Comparison of ENCODE assay signal across 8 cellular contexts in genomic region chr12:4355843-4356327, GRCh38. TPM values are rescaled to one million over a fixed set of nuclear protein-coding genes. Genes with fewer than 3 reads are reported as not detected.
DNase-seq lines count a peak whose midpoint lies in the region; ATAC-seq and TF ChIP-seq lines count a peak whose summit lies in the region.

No MANE protein-coding gene starts in this region.

- DNase-seq in BJ (ENCODE audit: low read depth) = no peak
- DNase-seq in HCT116 (ENCODE audit: low read depth, low spot score) = peak; percentile 41
- DNase-seq in T-helper 1 cell = peak in 3 of 5 donors; percentile 12 to 60 (median 14)
- DNase-seq in cerebellar cortex (ENCODE audit: low spot score) = peak; percentile 23
- no peak for DNase-seq in hepatic stellate cell (ENCODE audit: low spot score)
- DNase-seq in putamen (ENCODE audit: low spot score) = no peak

- intact Hi-C loops in HCT116 (cut with micrococcal nuclease) = no loop called here

- no peak for TF ChIP-seq POLR2A in HCT116 (IDR thresholded peaks at IDR 0.05; ENCODE audit: borderline replicate concordance, extremely low read depth, insufficient read depth, insufficient read length)

- no peak overlapping the region for H3K4me2 ChIP-seq in HCT116 (ENCODE audit: low read length)
- H3K4me2 ChIP-seq in neural cell (ENCODE audit: low read length) = no peak overlapping the region

- H3K4me3 ChIP-seq in BJ (ENCODE audit: low read depth, low read length) = no peak overlapping the region
- no peak overlapping the region for H3K4me3 ChIP-seq in HCT116 (replicated peaks in 1 of 2; ENCODE audit: low read depth in 1 of 2, low read length in 2 of 2)
- no peak overlapping the region for H3K4me3 ChIP-seq in neural cell (ENCODE audit: low read length)

- CTCF ChIA-PET in BJ (lab: Yijun Ruan, JAX) (interaction anchor here (0.6 to 1.0 kb wide), 2 partner anchors 24 to 62 kb away, joined by 3 read pairs; partner anchors contain the start of gene FGF23), HCT116 (lab: Charles Lee) (no interaction called here)

- no TSS peak for BruUV-seq in HCT116 (replicated peaks; lab: Mats Ljungman, UMichigan)

- RAD21 ChIA-PET in HCT116 (lab: Charles Lee; ENCODE audit: low non-redundant PET in 1 of 2, low total read pairs in 2 of 2, uncharacterized antibody in 2 of 2, unreplicated experiment in 2 of 2) = no interaction called here

- H3K27ac ChIP-seq in HCT116 (ENCODE audit: low read depth, low read length) (no peak overlapping the region), neural cell (ENCODE audit: low read length) (no peak overlapping the region)

- H3K9me3 ChIP-seq in HCT116 (ENCODE audit: control insufficient read depth in 1 of 2, insufficient read depth in 1 of 2, low read depth in 1 of 2, low read length in 2 of 2) (no peaks in the 10 kb centered on the region), neural cell (ENCODE audit: low read length) (peaks cover 6% of the 10 kb centered on the region)

- H2AFZ ChIP-seq in HCT116 (ENCODE audit: low read depth, low read length, poor library complexity, severe bottlenecking) (no peak overlapping the region), neural cell (ENCODE audit: low read depth, low read length) (no peak overlapping the region)

- no peak for TF ChIP-seq EP300 in neural cell (conservative IDR thresholded peaks at IDR 0.05; ENCODE audit: poor library complexity, severe bottlenecking)

- no peaks in the 10 kb centered on the region for H3K9me2 ChIP-seq in HCT116 (ENCODE audit: insufficient read depth)
- H3K9me2 ChIP-seq in neural cell (ENCODE audit: insufficient read depth, low read length) = no peaks in the 10 kb centered on the region

- H3K79me2 ChIP-seq in HCT116 (ENCODE audit: insufficient read depth, low read length) = no peaks in the 10 kb centered on the region
- H3K79me2 ChIP-seq in neural cell (replicated peaks; ENCODE audit: insufficient read depth, low read length) = no peaks in the 10 kb centered on the region

- H3K27me3 ChIP-seq in BJ (ENCODE audit: control insufficient read depth, insufficient read depth, low read length) (no peaks in the 10 kb centered on the region), HCT116 (ENCODE audit: insufficient read depth, low read length) (peaks cover 2% of the 10 kb centered on the region; the same call in 1 of the 2 replicates), neural cell (ENCODE audit: insufficient read depth, low read depth, low read length) (no peaks in the 10 kb centered on the region)

- no peak overlapping the region for H3K9ac ChIP-seq in HCT116 (ENCODE audit: low read length)
- H3K9ac ChIP-seq in neural cell (ENCODE audit: low read length) = no peak overlapping the region

- TF ChIP-seq RAD21 in HCT116 (IDR thresholded peaks at IDR 0.05; ENCODE audit: low read depth) (peak; percentile 46), neural cell (conservative IDR thresholded peaks at IDR 0.05) (peak; percentile 31)

- H4K20me1 ChIP-seq in HCT116 (ENCODE audit: insufficient read depth) (no peaks in the 10 kb centered on the region), neural cell (ENCODE audit: insufficient read depth) (no peaks in the 10 kb centered on the region)

- H3F3A ChIP-seq in neural cell (ENCODE audit: insufficient read depth, low read length, poor library complexity, severe bottlenecking) = no peaks in the 10 kb centered on the region

- POLR2A ChIA-PET in BJ (lab: Charles Lee) = no interaction called here
- POLR2A ChIA-PET in HCT116 (lab: Charles Lee) = no interaction called here

- H3K36me3 ChIP-seq in BJ (ENCODE audit: control insufficient read depth, insufficient read depth, low read length) (peaks cover 1% of the 10 kb centered on the region; the same call in 1 of the 2 replicates), HCT116 (ENCODE audit: control insufficient read depth in 1 of 2, insufficient read depth in 2 of 2, low read length in 2 of 2) (0 out of 4 replicates have a peak, but pooled peaks cover 0 to 4% of the 10 kb centered on the region in 2 experiments), neural cell (ENCODE audit: insufficient read depth, low read length) (peaks cover 4% of the 10 kb centered on the region)

- no peaks in the 10 kb centered on the region for H3K4me1 ChIP-seq in HCT116 (ENCODE audit: control insufficient read depth in 1 of 2, insufficient read depth in 2 of 2, low read length in 2 of 2)

- TF ChIP-seq CTCF in BJ (IDR thresholded peaks at IDR 0.05; ENCODE audit: insufficient read depth, low read depth, low read length) = peak; percentile 40
- peak in 2 of 3 experiments; percentile 73 to 74; a peak in 4 of 6 replicates for TF ChIP-seq CTCF in HCT116 (IDR thresholded peaks at IDR 0.05 in 2 of 3, conservative IDR thresholded peaks at IDR 0.05 in 1 of 3; ENCODE audit: borderline replicate concordance in 1 of 3, insufficient read depth in 1 of 3, low read depth in 2 of 3, low read length in 2 of 3)
- TF ChIP-seq CTCF in neural cell (IDR thresholded peaks at IDR 0.05; ENCODE audit: poor library complexity, severe bottlenecking) = peak; percentile 42

- ATAC-seq in HCT116 (peak; percentile 88), GM21423 (IDR thresholded peaks at IDR 0.05; ENCODE audit: unreplicated experiment) (no peak)

TF ChIP-seq in HCT116, 20 proteins besides CTCF, POLR2A, EP300 and RAD21:
- TF ChIP-seq ATF3 (IDR thresholded peaks at IDR 0.05) (no peak), SIN3A (IDR thresholded peaks at IDR 0.05; ENCODE audit: low read depth) (no peak), EGR1 (IDR thresholded peaks at IDR 0.05; ENCODE audit: low read depth) (no peak), YY1 (IDR thresholded peaks at IDR 0.05; ENCODE audit: extremely low read depth, insufficient replicate concordance, low read depth, low read length) (no peak), MAX (IDR thresholded peaks at IDR 0.05) (no peak), POLR2AphosphoS5 (IDR thresholded peaks at IDR 0.05; ENCODE audit: low read depth, low read length) (no peak)

TF ChIP-seq in neural cell, 6 proteins besides CTCF, POLR2A, EP300 and RAD21:
- TF ChIP-seq EZH2 (IDR thresholded peaks at IDR 0.05; ENCODE audit: borderline replicate concordance, insufficient read depth, low read length, poor library complexity, severe bottlenecking) (no peak), SMC3 (conservative IDR thresholded peaks at IDR 0.05; ENCODE audit: poor library complexity) (no peak), POLR2AphosphoS5 (IDR thresholded peaks at IDR 0.05) (no peak), TAF1 (IDR thresholded peaks at IDR 0.05; ENCODE audit: low read depth) (no peak), MXI1 (conservative IDR thresholded peaks at IDR 0.05; ENCODE audit: poor library complexity, severe bottlenecking) (no peak), REST (IDR thresholded peaks at IDR 0.05; ENCODE audit: borderline replicate concordance) (no peak)
TF ChIP-seq in neural cell: peak in this region for 0.

RNA-seq across cellular contexts. Expression of gene FGF23, which starts 23.6 kb away (rescaled TPM):
- polyA plus RNA-seq in BJ (2011; rRNA removed) (not detected in 2 replicates), neural cell (not detected in 2 replicates)
- not detected in 2 replicates for polyA minus RNA-seq in BJ (2011; rRNA and poly(A)+ RNA removed)
- total RNA-seq in HCT116 (2021; ENCODE audit: unreplicated experiment) = not detected
- polyA plus RNA-seq in HCT116 (2012) = not detected in 2 replicates
- polyA minus RNA-seq in neural cell = not detected in 2 replicates

RNA-seq across cellular contexts. Expression of gene TIGAR, which starts 34.9 kb away (rescaled TPM):
- 6.0 and 15.7 TPM in 2 replicates for polyA plus RNA-seq in BJ (2011; rRNA removed)
- 2.8 and 5.1 TPM in 2 replicates for polyA minus RNA-seq in BJ (2011; rRNA and poly(A)+ RNA removed)
- total RNA-seq in HCT116 (2021; ENCODE audit: unreplicated experiment) = 13.7 TPM
- polyA plus RNA-seq in HCT116 (2012) = 6.0 and 6.3 TPM in 2 replicates
- 9.0 and 10.0 TPM in 2 replicates for polyA plus RNA-seq in neural cell
- polyA minus RNA-seq in neural cell = 8.3 and 9.5 TPM in 2 replicates

Comparison
In these comparisons a context has a peak if more than half of its experiments do, and no peak if none do; other contexts are left out.
1. DNase-seq: peak in HCT116 (single experiment), T-helper 1 cell (3 of 5) and cerebellar cortex (single experiment); none in BJ (single experiment), hepatic stellate cell (single experiment) and putamen (single experiment).
2. Peak in every context shown above with its lines, with median percentiles within 50 percentile points of each other: CTCF ChIP-seq.